17 cellular contexts compared by ENCODE assay signal in genomic region chr9:132192728-132193127, GRCh38. TPM values are rescaled to one million over a fixed set of nuclear protein-coding genes. Genes with fewer than 3 reads are reported as not detected.
A peak's percentile ranks its signal among the peaks of the same experiment; 100 is the strongest.
DNase-seq lines count a peak whose midpoint lies in the region; ATAC-seq and TF ChIP-seq lines count a peak whose summit lies in the region.
"Had no signal": no experiment of that assay in that cellular context is flagged by ENCODE, and none has a peak within 500 bp of the region (broad histone marks: within the 10 kb centered on the region; RNA-seq: fewer than 3 reads in every experiment).

No MANE protein-coding gene starts in this region.

- H3K9me3 ChIP-seq in endodermal cell (ENCODE audit: control insufficient read depth, low read length) (no peaks in the 10 kb centered on the region), neuronal stem cell (replicated peaks in 1 of 2; ENCODE audit: control insufficient read depth in 2 of 2, insufficient read depth in 1 of 2, low read depth in 1 of 2, low read length in 2 of 2) (no peaks in the 10 kb centered on the region), mesenchymal stem cell (ENCODE audit: control insufficient read depth, low read length) (no peaks in the 10 kb centered on the region)
- H3K9me3 ChIP-seq: heart right ventricle had no signal

- H3K9me3 Mint-ChIP-seq in endodermal cell, result no peaks in the 10 kb centered on the region
- H3K9me3 Mint-ChIP-seq: activated naive CD4-positive, alpha-beta T cell treated with anti-CD3 and anti-CD28 coated beads, Interleukin-2, amount 50 U/mL, for 72 hours; activated T-cell treated with anti-CD3 and anti-CD28 coated beads, Interleukin-2, amount 50 U/mL, for 24 hours had no signal

- no peaks in the 10 kb centered on the region for H3K36me3 Mint-ChIP-seq in endodermal cell (ENCODE audit: low read depth)
- H3K36me3 Mint-ChIP-seq: activated naive CD4-positive, alpha-beta T cell treated with anti-CD3 and anti-CD28 coated beads, Interleukin-2, amount 50 U/mL, for 72 hours had no signal

- no peak overlapping the region for H2AK5ac ChIP-seq in neuronal stem cell (ENCODE audit: low read depth, low read length)
- no peak overlapping the region for H2AK5ac ChIP-seq in mesenchymal stem cell (ENCODE audit: low read length, severe bottlenecking)

- no peak overlapping the region for H3K27ac Mint-ChIP-seq in endodermal cell
- H3K27ac Mint-ChIP-seq: activated naive CD4-positive, alpha-beta T cell treated with anti-CD3 and anti-CD28 coated beads, Interleukin-2, amount 50 U/mL, for 72 hours; activated T-cell treated with anti-CD3 and anti-CD28 coated beads, Interleukin-2, amount 50 U/mL, for 24 hours had no signal

- no peak overlapping the region for H3K9ac ChIP-seq in endodermal cell (ENCODE audit: extremely low read depth, low read length, poor library complexity, severe bottlenecking)
- no peak overlapping the region for H3K9ac ChIP-seq in neuronal stem cell (ENCODE audit: low read depth, low read length, poor library complexity)
- H3K9ac ChIP-seq in mesenchymal stem cell (ENCODE audit: low read length), result no peak overlapping the region

- no peak overlapping the region for H3K4ac ChIP-seq in neuronal stem cell (ENCODE audit: low read length)
- no peak overlapping the region for H3K4ac ChIP-seq in mesenchymal stem cell (ENCODE audit: low read depth in 1 of 2, low read length in 2 of 2)

- H2BK12ac ChIP-seq in neuronal stem cell (ENCODE audit: low read length), result no peak overlapping the region
- no peak overlapping the region for H2BK12ac ChIP-seq in mesenchymal stem cell (ENCODE audit: low read length in 2 of 2)

- H2BK5ac ChIP-seq in neuronal stem cell (ENCODE audit: low read length), result peak overlapping the region; percentile 39
- H2BK5ac ChIP-seq in mesenchymal stem cell (ENCODE audit: low read depth, low read length, poor library complexity, severe bottlenecking), result no peak overlapping the region

- H2BK15ac ChIP-seq in neuronal stem cell (ENCODE audit: low read length) (peak overlapping the region; percentile 49), mesenchymal stem cell (ENCODE audit: low read depth, poor library complexity, severe bottlenecking) (no peak overlapping the region)

- H3K18ac ChIP-seq in neuronal stem cell (ENCODE audit: low read length), result peak overlapping the region; percentile 83
- H3K18ac ChIP-seq in mesenchymal stem cell (ENCODE audit: low read depth in 1 of 2, low read length in 2 of 2), result no peak overlapping the region

- no peaks in the 10 kb centered on the region for H3K4me1 ChIP-seq in endodermal cell (ENCODE audit: control insufficient read depth, insufficient read depth, low read length)
- H3K4me1 ChIP-seq in neuronal stem cell (ENCODE audit: control insufficient read depth in 2 of 2, insufficient read depth in 1 of 2, low read depth in 1 of 2, low read length in 2 of 2), result peaks cover 0 to 3% of the 10 kb centered on the region in 2 donors
- peaks cover 2% of the 10 kb centered on the region for H3K4me1 ChIP-seq in mesenchymal stem cell (ENCODE audit: control insufficient read depth, insufficient read depth, low read depth, low read length)
- H3K4me1 ChIP-seq: heart right ventricle had no signal

- H3K27me3 ChIP-seq in endodermal cell (ENCODE audit: control insufficient read depth, insufficient read depth, low read length, poor library complexity, severe bottlenecking) (no peaks in the 10 kb centered on the region), neuronal stem cell (ENCODE audit: control insufficient read depth in 3 of 3, insufficient read depth in 3 of 3, low read depth in 1 of 3, low read length in 3 of 3) (peaks cover 0 to 10% (median 10%) of the 10 kb centered on the region in 3 experiments), mesenchymal stem cell (ENCODE audit: control insufficient read depth in 1 of 2, insufficient read depth in 1 of 2, low read length in 2 of 2) (peaks cover 19 to 65% of the 10 kb centered on the region in 2 experiments)

- H4K8ac ChIP-seq in neuronal stem cell (ENCODE audit: low read depth, low read length), result no peak overlapping the region
- no peak overlapping the region for H4K8ac ChIP-seq in mesenchymal stem cell (ENCODE audit: low read length)

- H3K27me3 Mint-ChIP-seq in endodermal cell (ENCODE audit: insufficient read depth), result peaks cover 2% of the 10 kb centered on the region

- peaks cover 2% of the 10 kb centered on the region for H3K4me1 Mint-ChIP-seq in endodermal cell

- DNase-seq in DMS 273 treated with DMSO at 0.1 percent for 48 hours (lab: John Stamatoyannopoulos, UW), result peak; percentile 36
- peak; percentile 94 for DNase-seq in NCI-H82 (lab: John Stamatoyannopoulos, UW)
- no peak for DNase-seq in endodermal cell
- no peak for DNase-seq in neuronal stem cell (ENCODE audit: low spot score)
- DNase-seq in T-helper 9 cell, result no peak
- no peak for DNase-seq in NCI-H2081 (lab: John Stamatoyannopoulos, UW)
- no peak for DNase-seq in mesenchymal stem cell
- DNase-seq: activated CD4-positive, alpha-beta T cell treated with anti-CD3 and anti-CD28 coated beads, Interleukin-2, amount 50 U/mL, for 4 hours; activated T-cell treated with anti-CD3 and anti-CD28 coated beads, Interleukin-2, amount 50 U/mL, for 24 hours; brain microvascular endothelial cell; heart right ventricle; NCI-H2029 treated with DMSO at 0.1 percent for 48 hours; stimulated activated CD4-positive, alpha-beta T cell treated with anti-CD3 and anti-CD28 coated beads, Interleukin-2, amount 100 ng/mL, for 24 hours had no signal

- no peak overlapping the region for H2BK120ac ChIP-seq in neuronal stem cell (ENCODE audit: low read depth, low read length)
- H2BK120ac ChIP-seq in mesenchymal stem cell (ENCODE audit: low read depth, low read length), result no peak overlapping the region

- H3K36me3 ChIP-seq in endodermal cell (ENCODE audit: control insufficient read depth, insufficient read depth, low read length), result no peaks in the 10 kb centered on the region
- H3K36me3 ChIP-seq in neuronal stem cell (replicated peaks in 1 of 2; ENCODE audit: control insufficient read depth in 2 of 2, insufficient read depth in 2 of 2, low read length in 2 of 2), result no peaks in the 10 kb centered on the region
- H3K36me3 ChIP-seq in mesenchymal stem cell (ENCODE audit: control insufficient read depth in 1 of 2, insufficient read depth in 2 of 2, low read depth in 1 of 2, low read length in 2 of 2), result no peaks in the 10 kb centered on the region
- H3K36me3 ChIP-seq: brain microvascular endothelial cell, heart right ventricle had no signal

- no peak overlapping the region for H3K14ac ChIP-seq in neuronal stem cell (ENCODE audit: low read length)
- no peak overlapping the region for H3K14ac ChIP-seq in mesenchymal stem cell (ENCODE audit: low read length in 2 of 2)

- H3K23ac ChIP-seq in neuronal stem cell (ENCODE audit: low read depth, low read length, poor library complexity), result no peak overlapping the region
- no peak overlapping the region for H3K23ac ChIP-seq in mesenchymal stem cell (ENCODE audit: low read length in 2 of 2)

- TF ChIP-seq CTCF in endodermal cell (conservative IDR thresholded peaks at IDR 0.05), result no peak

- H3K4me2 ChIP-seq in neuronal stem cell (ENCODE audit: insufficient read depth, low read length, poor library complexity, severe bottlenecking) (no peak overlapping the region), mesenchymal stem cell (ENCODE audit: low read length, poor library complexity, severe bottlenecking) (no peak overlapping the region)

- H3K27ac ChIP-seq in endodermal cell (ENCODE audit: low read depth, low read length) (peak overlapping the region; percentile 66), neuronal stem cell (replicated peaks; ENCODE audit: low read length) (no peak overlapping the region), mesenchymal stem cell (ENCODE audit: low read length, poor library complexity, severe bottlenecking) (no peak overlapping the region)
- H3K27ac ChIP-seq: brain microvascular endothelial cell, heart right ventricle had no signal

- H3K4me3 ChIP-seq in endodermal cell (ENCODE audit: low read length), result no peak overlapping the region
- no peak overlapping the region for H3K4me3 ChIP-seq in neuronal stem cell (ENCODE audit: low read length in 2 of 2)
- no peak overlapping the region for H3K4me3 ChIP-seq in mesenchymal stem cell (ENCODE audit: insufficient read depth in 1 of 2, low read depth in 1 of 2, low read length in 2 of 2)
- H3K4me3 ChIP-seq: GM12878, heart right ventricle had no signal

- 88 to 94% methylated on average over 7 to 11 of the region's 11 CpGs for WGBS in endodermal cell (ENCODE audit: insufficient coverage in 1 of 2, insufficient read length in 1 of 2), 2 experiments
- no CpG with 5 or more reads among the region's 11 CpGs for WGBS in neuronal stem cell (ENCODE audit: extremely low coverage in 2 of 2, insufficient read length in 2 of 2, insufficient replicate concordance in 1 of 2), 2 donors
- 66% methylated on average over 9 of the region's 11 CpGs for WGBS in mesenchymal stem cell

- no peak for ATAC-seq in HG03097 (IDR thresholded peaks at IDR 0.05; ENCODE audit: low FRiP score, unreplicated experiment)
- ATAC-seq: activated naive CD4-positive, alpha-beta T cell treated with anti-CD3 and anti-CD28 coated beads, Interleukin-2, amount 50 U/mL, for 72 hours; GM12878; heart right ventricle had no signal

- H2AFZ ChIP-seq in neuronal stem cell (ENCODE audit: low read length) (no peak overlapping the region), mesenchymal stem cell (ENCODE audit: low read depth, low read length) (no peak overlapping the region)

- H4K91ac ChIP-seq in neuronal stem cell (ENCODE audit: low read depth, low read length, poor library complexity), result no peak overlapping the region
- no peak overlapping the region for H4K91ac ChIP-seq in mesenchymal stem cell (ENCODE audit: low read length)

- no peaks in the 10 kb centered on the region for H3K79me1 ChIP-seq in neuronal stem cell (ENCODE audit: low read depth, low read length)
- H3K79me1 ChIP-seq in mesenchymal stem cell (replicated peaks; ENCODE audit: low read length, poor library complexity, severe bottlenecking), result no peaks in the 10 kb centered on the region

- H3K4me3 Mint-ChIP-seq in endodermal cell, result no peak overlapping the region
- H3K4me3 Mint-ChIP-seq: activated T-cell treated with anti-CD3 and anti-CD28 coated beads, Interleukin-2, amount 50 U/mL, for 24 hours had no signal

RNA-seq across cellular contexts. Expression of gene NTNG2, which starts 30.9 kb away (rescaled TPM):
- total RNA-seq in endodermal cell, result 1 to 10 TPM; 1.3 TPM
- 2.8 TPM for polyA plus RNA-seq in endodermal cell (2013, experiment 1 of 2)
- 2.3 TPM for polyA plus RNA-seq in endodermal cell (2013, experiment 2 of 2)
- 1.6 TPM for polyA plus RNA-seq in neuronal stem cell (2013, experiment 1 of 2)
- polyA plus RNA-seq in neuronal stem cell (2013, experiment 2 of 2), result 2.1 TPM
- 0.99 TPM for polyA plus RNA-seq in mesenchymal stem cell (2013, experiment 1 of 2)
- 0.85 TPM for polyA plus RNA-seq in mesenchymal stem cell (2013, experiment 2 of 2)
- total RNA-seq: MCF 10A had no signal

Comparison
In these comparisons a context has a peak if more than half of its experiments do, and no peak if none do; other contexts are left out.
1. DNase-seq: peak in DMS 273 treated with DMSO at 0.1 percent for 48 hours (single experiment) and NCI-H82 (single experiment); none in endodermal cell (single experiment), neuronal stem cell (single experiment), T-helper 9 cell (single experiment), NCI-H2081 (0 of 2) and mesenchymal stem cell (single experiment).